28 cellular contexts compared by ENCODE assay signal in genomic region chr18:1884623-1885022, GRCh38.
"Had no signal": no experiment of that assay in that cellular context is flagged by ENCODE, and none has a peak within 500 bp of the region (broad histone marks: within the 10 kb centered on the region; RNA-seq: fewer than 3 reads in every experiment).

No MANE protein-coding gene starts in this region.

- H3K36me3 Mint-ChIP-seq: stimulated activated effector memory CD8-positive, alpha-beta T cell treated with anti-CD3 and anti-CD28 coated beads, Interleukin-12 subunit alpha, Interleukin-12 subunit beta, amount 100 ng/mL, for 72 hours; stimulated activated memory B cell treated with anti-CD40 and anti-IgM and Interleukin-4, amounts not matched to agents 10 μg/mL and 1 μg/mL and 100 μg/mL, for 72 hours; stimulated activated naive B cell treated with anti-CD40 and anti-IgM and Interleukin-4, amounts not matched to agents 10 μg/mL and 1 μg/mL and 100 μg/mL, for 72 hours; type B pancreatic cell had no signal

- H3K27me3 ChIP-seq: stomach, suprapubic skin, testis, thyroid gland, tibial artery, tibial nerve, transverse colon, upper lobe of left lung, upper lobe of right lung, uterus, vagina had no signal

- H3K27me3 Mint-ChIP-seq: stimulated activated memory B cell treated with anti-CD40 and anti-IgM and Interleukin-4, amounts not matched to agents 10 μg/mL and 1 μg/mL and 100 μg/mL, for 72 hours; stimulated activated naive B cell treated with anti-CD40 and anti-IgM and Interleukin-4, amounts not matched to agents 10 μg/mL and 1 μg/mL and 100 μg/mL, for 72 hours; stimulated activated naive CD8-positive, alpha-beta T cell treated with anti-CD3 and anti-CD28 coated beads, Interleukin-15, amount 100 ng/mL, for 72 hours; stimulated activated naive CD8-positive, alpha-beta T cell treated with anti-CD3 and anti-CD28 coated beads, Interleukin-15, Interleukin-2, amounts not matched to agents 100 ng/mL and 50 ng/mL, for 24 hours; type B pancreatic cell had no signal

- H3K27ac ChIP-seq: stomach, suprapubic skin, testis, thoracic aorta, thyroid gland, tibial artery, tibial nerve, transverse colon, upper lobe of left lung, upper lobe of right lung, uterus, vagina had no signal

- H3K36me3 ChIP-seq: stomach, suprapubic skin, thoracic aorta, thyroid gland, tibial artery, tibial nerve, transverse colon, upper lobe of left lung, upper lobe of right lung, uterus, vagina had no signal

- H3K4me1 Mint-ChIP-seq: stimulated activated effector memory CD8-positive, alpha-beta T cell treated with anti-CD3 and anti-CD28 coated beads, Interleukin-12 subunit alpha, Interleukin-12 subunit beta, amount 100 ng/mL, for 72 hours; stimulated activated memory B cell treated with anti-CD40 and anti-IgM and Interleukin-4, amounts not matched to agents 10 μg/mL and 1 μg/mL and 100 μg/mL, for 72 hours; stimulated activated naive B cell treated with anti-CD40 and anti-IgM and Interleukin-4, amounts not matched to agents 10 μg/mL and 1 μg/mL and 100 μg/mL, for 72 hours; stimulated activated naive CD8-positive, alpha-beta T cell treated with anti-CD3 and anti-CD28 coated beads, Interleukin-15, amount 100 ng/mL, for 72 hours had no signal

- DNase-seq: stimulated activated CD4-positive, alpha-beta T cell treated with anti-CD3 and anti-CD28 coated beads, Interleukin-2, amount 100 ng/mL, for 24 hours; stimulated activated CD4-positive, alpha-beta T cell treated with anti-CD3 and anti-CD28 coated beads, Interleukin-2, amount 100 ng/mL, for 48 hours; stimulated activated CD4-positive, alpha-beta T cell treated with anti-CD3 and anti-CD28 coated beads, Interleukin-4, amount 100 ng/mL, for 1 hour; stimulated activated CD4-positive, alpha-beta T cell treated with anti-CD3 and anti-CD28 coated beads, Interleukin-4, amount 100 ng/mL, for 24 hours; stimulated activated CD4-positive, alpha-beta T cell treated with anti-CD3 and anti-CD28 coated beads, Interleukin-4, amount 100 ng/mL, for 4 hours; stimulated activated CD8-positive, alpha-beta memory T cell treated with anti-CD3 and anti-CD28 coated beads, Interleukin-4, amount 100 ng/mL, for 48 hours; stimulated activated naive B cell treated with anti-CD40 and anti-IgM and Interleukin-4, amounts not matched to agents 10 μg/mL and 1 μg/mL and 100 μg/mL, for 72 hours; stimulated activated naive CD4-positive, alpha-beta T cell; stimulated activated naive CD8-positive, alpha-beta T cell treated with anti-CD3 and anti-CD28 coated beads, Interleukin-15, amount 100 ng/mL, for 72 hours; stimulated activated naive CD8-positive, alpha-beta T cell treated with anti-CD3 and anti-CD28 coated beads, Interleukin-15, Interleukin-2, amounts not matched to agents 100 U/mL and 50 U/mL, for 24 hours; stomach; substantia nigra; testis; thyroid gland; tibial artery; transverse colon; trophoblast cell; upper lobe of left lung; upper lobe of right lung; uterus had no signal

- H3K4me3 ChIP-seq: stomach, suprapubic skin, testis, thoracic aorta, thyroid gland, tibial artery, tibial nerve, transverse colon, upper lobe of left lung, upper lobe of right lung, uterus, vagina had no signal

- H3K4me1 ChIP-seq: stomach, suprapubic skin, testis, thyroid gland, tibial artery, tibial nerve, transverse colon, upper lobe of left lung, upper lobe of right lung, uterus, vagina had no signal

- H3K9me3 ChIP-seq: suprapubic skin, testis, thoracic aorta, thyroid gland, tibial artery, tibial nerve, transverse colon, upper lobe of left lung, upper lobe of right lung, uterus, vagina had no signal

- ATAC-seq: stimulated activated effector memory CD8-positive, alpha-beta T cell treated with anti-CD3 and anti-CD28 coated beads, Interleukin-12 subunit alpha, Interleukin-12 subunit beta, amount 100 ng/mL, for 72 hours; stimulated activated memory B cell treated with anti-CD40 and anti-IgM and Interleukin-4, amounts not matched to agents 10 μg/mL and 1 μg/mL and 100 μg/mL, for 72 hours; stimulated activated naive B cell treated with anti-CD40 and anti-IgM and Interleukin-4, amounts not matched to agents 10 μg/mL and 1 μg/mL and 100 μg/mL, for 72 hours; stimulated activated naive CD8-positive, alpha-beta T cell treated with anti-CD3 and anti-CD28 coated beads, Interleukin-15, amount 100 ng/mL, for 72 hours; stimulated activated naive CD8-positive, alpha-beta T cell treated with anti-CD3 and anti-CD28 coated beads, Interleukin-15, Interleukin-2, amounts not matched to agents 100 U/mL and 50 U/mL, for 24 hours; upper lobe of right lung had no signal

- H3K27ac Mint-ChIP-seq: stimulated activated effector memory CD8-positive, alpha-beta T cell treated with anti-CD3 and anti-CD28 coated beads, Interleukin-12 subunit alpha, Interleukin-12 subunit beta, amount 100 ng/mL, for 72 hours; stimulated activated memory B cell treated with anti-CD40 and anti-IgM and Interleukin-4, amounts not matched to agents 10 μg/mL and 1 μg/mL and 100 μg/mL, for 72 hours; stimulated activated naive B cell treated with anti-CD40 and anti-IgM and Interleukin-4, amounts not matched to agents 10 μg/mL and 1 μg/mL and 100 μg/mL, for 72 hours; stimulated activated naive CD8-positive, alpha-beta T cell treated with anti-CD3 and anti-CD28 coated beads, Interleukin-15, amount 100 ng/mL, for 72 hours; stimulated activated naive CD8-positive, alpha-beta T cell treated with anti-CD3 and anti-CD28 coated beads, Interleukin-15, Interleukin-2, amounts not matched to agents 100 ng/mL and 50 ng/mL, for 24 hours; type B pancreatic cell had no signal

- H3K9me3 Mint-ChIP-seq: stimulated activated memory B cell treated with anti-CD40 and anti-IgM and Interleukin-4, amounts not matched to agents 10 μg/mL and 1 μg/mL and 100 μg/mL, for 72 hours; stimulated activated naive B cell treated with anti-CD40 and anti-IgM and Interleukin-4, amounts not matched to agents 10 μg/mL and 1 μg/mL and 100 μg/mL, for 72 hours; stimulated activated naive CD8-positive, alpha-beta T cell treated with anti-CD3 and anti-CD28 coated beads, Interleukin-15, amount 100 ng/mL, for 72 hours; type B pancreatic cell had no signal

- H3K4me3 Mint-ChIP-seq: stimulated activated effector memory CD8-positive, alpha-beta T cell treated with anti-CD3 and anti-CD28 coated beads, Interleukin-12 subunit alpha, Interleukin-12 subunit beta, amount 100 ng/mL, for 72 hours; stimulated activated memory B cell treated with anti-CD40 and anti-IgM and Interleukin-4, amounts not matched to agents 10 μg/mL and 1 μg/mL and 100 μg/mL, for 72 hours; stimulated activated naive B cell treated with anti-CD40 and anti-IgM and Interleukin-4, amounts not matched to agents 10 μg/mL and 1 μg/mL and 100 μg/mL, for 72 hours; stimulated activated naive CD8-positive, alpha-beta T cell treated with anti-CD3 and anti-CD28 coated beads, Interleukin-15, amount 100 ng/mL, for 72 hours; stimulated activated naive CD8-positive, alpha-beta T cell treated with anti-CD3 and anti-CD28 coated beads, Interleukin-15, Interleukin-2, amounts not matched to agents 100 ng/mL and 50 ng/mL, for 24 hours; type B pancreatic cell had no signal
